ENCODE assay signal across 29 cellular contexts in the genomic region with DNA sequence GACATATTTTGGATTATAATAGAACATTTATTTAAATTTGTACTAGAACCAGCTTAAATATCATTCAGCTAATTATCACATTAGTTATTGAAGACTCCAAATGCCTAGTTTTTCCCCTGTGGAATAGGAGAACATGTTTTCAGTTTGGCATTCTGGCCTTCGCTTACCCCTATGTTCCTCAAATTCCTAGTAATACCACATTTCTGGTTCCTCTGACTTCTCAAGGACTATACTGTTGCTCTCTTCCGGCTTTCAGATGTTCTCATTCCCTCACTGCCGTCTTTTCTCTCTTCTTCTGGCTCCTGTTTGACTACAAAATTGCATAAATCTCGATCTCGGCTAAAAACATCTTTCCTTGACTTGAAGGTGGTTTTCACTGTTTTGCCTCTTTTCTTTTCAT.
"Had no signal": no experiment of that assay in that cellular context is flagged by ENCODE, and none has a peak within 500 bp of the region (broad histone marks: within the 10 kb centered on the region; RNA-seq: fewer than 3 reads in every experiment).

No MANE protein-coding gene starts in this region.

- H3K27ac Mint-ChIP-seq: activated naive CD4-positive, alpha-beta T cell treated with anti-CD3 and anti-CD28 coated beads, Interleukin-2, amount 10 ng/mL, durations not matched to agents 7 days and 5 days; activated naive CD8-positive, alpha-beta T cell treated with anti-CD3 and anti-CD28 coated beads, Interleukin-2, amount 10 ng/mL, durations not matched to agents 7 days and 5 days; brain; nephron; progenitor cell of endocrine pancreas had no signal

- H3K27me3 ChIP-seq: ascending aorta, cardiac muscle cell, colonic mucosa, left lung, ovary, testis, transverse colon had no signal

- H3K4me1 Mint-ChIP-seq: activated naive CD4-positive, alpha-beta T cell treated with anti-CD3 and anti-CD28 coated beads, Interleukin-2, amount 10 ng/mL, durations not matched to agents 7 days and 5 days; activated naive CD8-positive, alpha-beta T cell treated with anti-CD3 and anti-CD28 coated beads, Interleukin-2, amount 10 ng/mL, durations not matched to agents 7 days and 5 days; brain; nephron had no signal

- H3K9me3 ChIP-seq: ascending aorta, colonic mucosa, left lung, ovary, testis, transverse colon had no signal

- FAIRE-seq: frontal cortex, islet of Langerhans, urothelium cell line had no signal

- H3K4me3 ChIP-seq: ascending aorta, cardiac muscle cell, colonic mucosa, dorsolateral prefrontal cortex, left lung, ovary, skin epidermis, testis, transverse colon had no signal

- H3K36me3 Mint-ChIP-seq: activated naive CD4-positive, alpha-beta T cell treated with anti-CD3 and anti-CD28 coated beads, Interleukin-2, amount 10 ng/mL, durations not matched to agents 7 days and 5 days; activated naive CD8-positive, alpha-beta T cell treated with anti-CD3 and anti-CD28 coated beads, Interleukin-2, amount 10 ng/mL, durations not matched to agents 7 days and 5 days; brain had no signal

- H3K36me3 ChIP-seq: ascending aorta, cardiac muscle cell, colonic mucosa, left lung, ovary, transverse colon had no signal

- DNase-seq: activated CD4-positive, alpha-beta T cell treated with anti-CD3 and anti-CD28 coated beads for 4 hours; activated CD4-positive, alpha-beta T cell treated with anti-CD3 and anti-CD28 coated beads, Interleukin-2, amount 50 U/mL, for 48 hours; activated CD8-positive, alpha-beta memory T cell treated with anti-CD3 and anti-CD28 coated beads for 24 hours; activated effector memory CD4-positive, alpha-beta T cell treated with Interleukin-2 at 50 U/mL for 16 hours; activated naive CD4-positive, alpha-beta T cell treated with anti-CD3 and anti-CD28 coated beads, Interleukin-2, amount 10 ng/mL, durations not matched to agents 7 days and 5 days; activated naive CD8-positive, alpha-beta T cell treated with anti-CD3 and anti-CD28 coated beads, Interleukin-2, amount 10 ng/mL, durations not matched to agents 7 days and 5 days; cerebellar nuclear complex; colonic mucosa; dorsolateral prefrontal cortex; effector memory CD4-positive, alpha-beta T cell; left lung; ovary; retina; stimulated activated CD4-positive, alpha-beta T cell treated with anti-CD3 and anti-CD28 coated beads, Interleukin-12 subunit alpha, Interleukin-12 subunit beta, amount 100 ng/mL, for 4 hours; stimulated activated CD4-positive, alpha-beta T cell treated with anti-CD3 and anti-CD28 coated beads, Interleukin-4, amount 100 ng/mL, for 1 hour; stimulated activated naive CD8-positive, alpha-beta T cell treated with anti-CD3 and anti-CD28 coated beads, Interleukin-15, Interleukin-2, amounts not matched to agents 100 U/mL and 50 U/mL, for 24 hours; T-helper 2 cell; testis; transverse colon had no signal

- H3K4me1 ChIP-seq: ascending aorta, colonic mucosa, left lung, testis, transverse colon had no signal

- H3K9me3 Mint-ChIP-seq: brain, nephron had no signal

- H3K27me3 Mint-ChIP-seq: activated naive CD4-positive, alpha-beta T cell treated with anti-CD3 and anti-CD28 coated beads, Interleukin-2, amount 10 ng/mL, durations not matched to agents 7 days and 5 days; activated naive CD8-positive, alpha-beta T cell treated with anti-CD3 and anti-CD28 coated beads, Interleukin-2, amount 10 ng/mL, durations not matched to agents 7 days and 5 days; brain; progenitor cell of endocrine pancreas had no signal

- H3K27ac ChIP-seq: ascending aorta, cardiac muscle cell, colonic mucosa, dorsolateral prefrontal cortex, left lung, ovary, skin epidermis, testis, transverse colon, VCaP had no signal

- H3K4me3 Mint-ChIP-seq: activated naive CD4-positive, alpha-beta T cell treated with anti-CD3 and anti-CD28 coated beads, Interleukin-2, amount 10 ng/mL, durations not matched to agents 7 days and 5 days; activated naive CD8-positive, alpha-beta T cell treated with anti-CD3 and anti-CD28 coated beads, Interleukin-2, amount 10 ng/mL, durations not matched to agents 7 days and 5 days; brain; nephron had no signal
